Comparison of ENCODE assay signal across 1 cellular context in genomic region chr15:59340325-59340724, GRCh38.
TF ChIP-seq lines count a peak whose summit lies in the region.

No MANE protein-coding gene starts in this region.

TF ChIP-seq in HEK293, 187 proteins besides CTCF, POLR2A, EP300 and RAD21 (continued from another document):
- TF ChIP-seq ATF2 (tag by site-specific recombination; IDR thresholded peaks at IDR 0.05; ENCODE audit: low read depth) (peak; percentile 88), OVOL3 (tag by site-specific recombination; IDR thresholded peaks at IDR 0.05) (no peak)
